In genomic region chr3:197003461-197004385, GRCh38 we compare ENCODE assay signal across 8 cellular contexts. TPM values are rescaled to one million over a fixed set of nuclear protein-coding genes. Genes with fewer than 3 reads are reported as not detected.
A peak's percentile ranks its signal among the peaks of the same experiment; 100 is the strongest.
DNase-seq lines count a peak whose midpoint lies in the region; ATAC-seq and TF ChIP-seq lines count a peak whose summit lies in the region.

No MANE protein-coding gene starts in this region.

- DNase-seq in NCI-H2227 (lab: John Stamatoyannopoulos, UW; ENCODE audit: unreplicated experiment) (peak; percentile 62), NCI-H2227 treated with DMSO at 0.1 percent for 48 hours (lab: John Stamatoyannopoulos, UW) (no peak), T-helper 17 cell (no peak), endodermal cell (peak; percentile 78), nephron progenitor cell (peak; percentile 46), amniotic stem cell (lab: John Stamatoyannopoulos, UW) (no peak), Kasumi-1 (lab: John Stamatoyannopoulos, UW) (no peak)

- H3K27ac Mint-ChIP-seq in T-helper 17 cell (no peak overlapping the region), endodermal cell (peak overlapping the region; percentile 83), nephron progenitor cell (no peak overlapping the region)

- H3K9me3 Mint-ChIP-seq in endodermal cell = no peaks in the 10 kb centered on the region
- no peaks in the 10 kb centered on the region for H3K9me3 Mint-ChIP-seq in nephron progenitor cell

- no peak for TF ChIP-seq CTCF in endodermal cell (conservative IDR thresholded peaks at IDR 0.05)
- no peak for TF ChIP-seq CTCF in nephron progenitor cell (IDR thresholded peaks at IDR 0.05)

- no peaks in the 10 kb centered on the region for H3K36me3 ChIP-seq in endodermal cell (ENCODE audit: control insufficient read depth, insufficient read depth, low read length)

- peak overlapping the region; percentile 84 for H3K4me3 Mint-ChIP-seq in T-helper 17 cell
- peak overlapping the region; percentile 66 for H3K4me3 Mint-ChIP-seq in endodermal cell
- H3K4me3 Mint-ChIP-seq in nephron progenitor cell = peak overlapping the region; percentile 81

- 23 to 28% methylated on average over 26 to 57 of the region's 61 CpGs for WGBS in endodermal cell (ENCODE audit: insufficient coverage in 1 of 2, insufficient read length in 1 of 2), 2 experiments

- H3K27ac ChIP-seq in endodermal cell (ENCODE audit: low read depth, low read length) = no peak overlapping the region

- no peaks in the 10 kb centered on the region for H3K4me1 ChIP-seq in endodermal cell (ENCODE audit: control insufficient read depth, insufficient read depth, low read length)

- peaks cover 18% of the 10 kb centered on the region for H3K27me3 ChIP-seq in endodermal cell (ENCODE audit: control insufficient read depth, insufficient read depth, low read length, poor library complexity, severe bottlenecking)

- peaks cover 10% of the 10 kb centered on the region for H3K4me1 Mint-ChIP-seq in T-helper 17 cell
- peaks cover 22% of the 10 kb centered on the region for H3K4me1 Mint-ChIP-seq in endodermal cell
- peaks cover 31% of the 10 kb centered on the region for H3K4me1 Mint-ChIP-seq in nephron progenitor cell

- H3K9me3 ChIP-seq in T-helper 17 cell (ENCODE audit: control insufficient read depth, low read length, poor library complexity, severe bottlenecking) (no peaks in the 10 kb centered on the region), endodermal cell (ENCODE audit: control insufficient read depth, low read length) (no peaks in the 10 kb centered on the region)

- H3K36me3 Mint-ChIP-seq in T-helper 17 cell (ENCODE audit: low read depth) = peaks cover 2% of the 10 kb centered on the region
- H3K36me3 Mint-ChIP-seq in endodermal cell (ENCODE audit: low read depth) = peaks cover 10% of the 10 kb centered on the region
- peaks cover 11% of the 10 kb centered on the region for H3K36me3 Mint-ChIP-seq in nephron progenitor cell (ENCODE audit: low read depth)

- peak overlapping the region; percentile 71 for H3K4me3 ChIP-seq in endodermal cell (ENCODE audit: low read length)

- H3K27me3 Mint-ChIP-seq in T-helper 17 cell (no peaks in the 10 kb centered on the region), endodermal cell (ENCODE audit: insufficient read depth) (peaks cover 32% of the 10 kb centered on the region), nephron progenitor cell (ENCODE audit: low read depth, poor library complexity) (peaks cover 23% of the 10 kb centered on the region)

- ATAC-seq in HG03521 (IDR thresholded peaks at IDR 0.05; ENCODE audit: unreplicated experiment) = peak; percentile 9
- ATAC-seq in T-helper 17 cell = peak; percentile 17

- peak overlapping the region; percentile 44 for H3K9ac ChIP-seq in endodermal cell (ENCODE audit: extremely low read depth, low read length, poor library complexity, severe bottlenecking)

RNA-seq across cellular contexts. Expression of gene MELTF, which starts 25.9 kb away (rescaled TPM):
- total RNA-seq in T-helper 17 cell = 1 to 10 TPM; 2.6 TPM
- 10 to 100 TPM; 11.3 to 15.1 TPM for total RNA-seq in endodermal cell
- 4.8 TPM for polyA plus RNA-seq in endodermal cell (2013, experiment 1 of 2)
- 5.1 TPM for polyA plus RNA-seq in endodermal cell (2013, experiment 2 of 2)

RNA-seq across cellular contexts. Expression of gene PIGZ, which starts 35.1 kb away (rescaled TPM):
- total RNA-seq in T-helper 17 cell = 1 to 10 TPM in 1 of 2 donors, under 1 TPM in 1; 0.89 to 1.5 TPM
- under 1 TPM; 0.22 to 0.31 TPM for total RNA-seq in endodermal cell
- polyA plus RNA-seq in endodermal cell (2013, experiment 1 of 2) = 0.46 TPM
- not detected for polyA plus RNA-seq in endodermal cell (2013, experiment 2 of 2)

Comparison
In these comparisons a context has a peak if more than half of its experiments do, and no peak if none do; other contexts are left out.
1. DNase-seq: peak in NCI-H2227 (single experiment), endodermal cell (single experiment) and nephron progenitor cell (single experiment); none in NCI-H2227 treated with DMSO at 0.1 percent for 48 hours (single experiment), T-helper 17 cell (0 of 3), amniotic stem cell (single experiment) and Kasumi-1 (0 of 2).
2. Peak in every context shown above with its lines, with median percentiles within 50 percentile points of each other: H3K4me3 Mint-ChIP-seq.